7 cellular contexts compared by ENCODE assay signal in the genomic region with DNA sequence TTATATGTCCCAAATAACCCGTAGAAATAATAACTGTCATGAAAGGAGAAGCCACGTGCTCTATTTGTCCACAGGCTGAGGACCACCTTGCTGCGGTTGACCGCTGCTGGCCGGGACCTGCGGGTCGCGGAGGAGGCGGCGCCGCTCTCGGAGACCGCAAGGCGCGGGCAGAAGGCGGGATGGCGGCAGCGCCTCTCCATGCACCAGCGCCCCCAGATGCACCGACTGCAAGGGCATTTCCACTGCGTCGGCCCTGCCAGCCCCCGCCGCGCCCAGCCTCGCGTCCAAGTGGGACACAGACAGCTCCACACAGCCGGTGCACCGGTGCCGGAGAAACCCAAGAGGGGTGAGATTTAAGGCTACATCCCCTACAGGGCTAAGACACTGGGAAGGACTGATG. TPM values are rescaled to one million over a fixed set of nuclear protein-coding genes. Genes with fewer than 3 reads are reported as not detected.
DNase-seq lines count a peak whose midpoint lies in the region; ATAC-seq and TF ChIP-seq lines count a peak whose summit lies in the region.

No MANE protein-coding gene starts in this region.

- DNase-seq in dermis blood vessel endothelial cell (peak; percentile 39), GM20000 (ENCODE audit: low spot score) (no peak)

- H3K9me2 ChIP-seq in SU-DHL-6 (replicated peaks; ENCODE audit: insufficient read depth, low read length) = no peaks in the 10 kb centered on the region

- H3K4me3 ChIP-seq in HUES48 (ENCODE audit: low read depth, low read length) (peak overlapping the region; percentile 56), SU-DHL-6 (ENCODE audit: insufficient read depth, low read length, poor library complexity, severe bottlenecking) (no peak overlapping the region), muscle layer of duodenum (ENCODE audit: low read depth in 1 of 2, low read length in 2 of 2) (peak overlapping the region; percentile 23 to 45)

- no peaks in the 10 kb centered on the region for H4K20me1 ChIP-seq in SU-DHL-6 (ENCODE audit: low read depth, low read length)

- H3K4me1 ChIP-seq in HUES48 (ENCODE audit: control insufficient read depth, insufficient read depth, low read length) (0 out of 2 replicates have a peak, but pooled peaks cover 2% of the 10 kb centered on the region), muscle layer of duodenum (ENCODE audit: control insufficient read depth in 1 of 2, insufficient read depth in 2 of 2, low read length in 2 of 2) (no peaks in the 10 kb centered on the region)

- H3K9me3 ChIP-seq in HUES48 (ENCODE audit: control insufficient read depth, insufficient read depth, low read length) (no peaks in the 10 kb centered on the region), SU-DHL-6 (ENCODE audit: insufficient read depth, low read length) (no peaks in the 10 kb centered on the region), muscle layer of duodenum (ENCODE audit: control insufficient read depth in 1 of 2, low read length in 2 of 2) (no peaks in the 10 kb centered on the region)

- H3K36me3 ChIP-seq in HUES48 (ENCODE audit: control insufficient read depth, insufficient read depth, low read length) (no peaks in the 10 kb centered on the region), SU-DHL-6 (ENCODE audit: low read length) (no peaks in the 10 kb centered on the region), muscle layer of duodenum (ENCODE audit: control insufficient read depth in 1 of 2, insufficient read depth in 2 of 2, low read length in 2 of 2) (no peaks in the 10 kb centered on the region)

- H3K4me2 ChIP-seq in SU-DHL-6 (ENCODE audit: low read depth, low read length, poor library complexity, severe bottlenecking) = peak overlapping the region; percentile 52

- H3K9ac ChIP-seq in HUES48 (ENCODE audit: low read depth, low read length) (peak overlapping the region; percentile 67; the same call in 1 of the 2 replicates), SU-DHL-6 (ENCODE audit: low read length) (peak overlapping the region; percentile 32)

- peak overlapping the region; percentile 77 for H2AFZ ChIP-seq in SU-DHL-6 (ENCODE audit: low read depth, low read length, severe bottlenecking)

- no peaks in the 10 kb centered on the region for H3K79me2 ChIP-seq in SU-DHL-6 (ENCODE audit: insufficient read depth, low read length)

- ATAC-seq in GM21529 (IDR thresholded peaks at IDR 0.05; ENCODE audit: unreplicated experiment) (no peak), GM19023 (IDR thresholded peaks at IDR 0.05; ENCODE audit: unreplicated experiment) (no peak)

- no peaks in the 10 kb centered on the region; the same call in 1 of the 2 replicates for H3F3A ChIP-seq in SU-DHL-6 (ENCODE audit: insufficient read depth)

- H3K27ac ChIP-seq in HUES48 (ENCODE audit: low read depth, low read length) (no peak overlapping the region), SU-DHL-6 (ENCODE audit: low read depth, low read length) (no peak overlapping the region), muscle layer of duodenum (ENCODE audit: low read length) (no peak overlapping the region)

- TF ChIP-seq CTCF in SU-DHL-6 (IDR thresholded peaks at IDR 0.05; ENCODE audit: insufficient read depth, low read length, poor library complexity, severe bottlenecking) = no peak
- TF ChIP-seq CTCF in GM20000 (IDR thresholded peaks at IDR 0.05; ENCODE audit: extremely low read depth, missing control alignments) = no peak

- H3K27me3 ChIP-seq in HUES48 (ENCODE audit: control insufficient read depth, insufficient read depth, low read length) (peaks cover 7% of the 10 kb centered on the region; the same call in 1 of the 2 replicates), SU-DHL-6 (ENCODE audit: low read length) (no peaks in the 10 kb centered on the region), muscle layer of duodenum (ENCODE audit: low read depth, low read length) (no peaks in the 10 kb centered on the region)

RNA-seq across cellular contexts. Expression of gene RPGRIP1, which starts 21.0 kb away (rescaled TPM):
- 0.33 TPM in 1 of 2 replicates, not detected in the other for total RNA-seq in dermis blood vessel endothelial cell

RNA-seq across cellular contexts. Expression of gene HNRNPC, which starts 31.6 kb away (rescaled TPM):
- 601 and 625 TPM in 2 replicates for total RNA-seq in dermis blood vessel endothelial cell
